ENCODE assay signal across 8 cellular contexts in the genomic region with DNA sequence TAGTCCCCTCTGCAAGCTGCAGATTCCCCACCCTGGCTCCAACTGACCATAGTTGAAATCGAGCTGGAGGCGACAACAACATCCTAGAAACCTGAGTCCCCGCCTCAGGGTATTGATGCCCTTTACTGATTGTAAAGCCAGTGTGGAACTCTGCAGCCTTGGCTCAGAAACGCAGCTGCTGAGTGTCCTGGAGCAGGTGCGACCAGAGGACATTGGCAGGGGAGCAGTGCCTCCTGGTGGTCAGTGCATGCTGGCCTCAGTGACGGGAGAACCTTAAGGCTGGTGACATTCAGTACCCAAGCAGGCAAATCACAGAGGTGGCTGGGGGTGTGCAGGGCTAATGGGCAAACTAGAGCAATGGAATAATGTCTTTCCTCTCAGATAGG. TPM values are rescaled to one million over a fixed set of nuclear protein-coding genes. Genes with fewer than 3 reads are reported as not detected.
A peak's percentile ranks its signal among the peaks of the same experiment; 100 is the strongest.
DNase-seq lines count a peak whose midpoint lies in the region; FAIRE-seq and TF ChIP-seq lines count a peak whose summit lies in the region.

No MANE protein-coding gene starts in this region.

- in situ Hi-C loops in ACHN (cut with HindIII; ENCODE audit: low pct_ligation_motif_present, low pct_unique_long_range_greater_than_20kb, low sequenced_read_pairs): no loop called here

- no peak for DNase-seq in GM12891 (ENCODE audit: insufficient read length, low spot score)
- DNase-seq in NCI-H526 (lab: John Stamatoyannopoulos, UW): peak; percentile 46 to 85
- DNase-seq in activated T-cell treated with anti-CD3 and anti-CD28 coated beads, Interleukin-2, amount 50 U/mL, for 48 hours: peak; percentile 67 to 69
- DNase-seq in cardiac septum (ENCODE audit: low spot score): peak; percentile 85
- DNase-seq in retina: peak; percentile 58
- no peak for DNase-seq in ACHN
- no peak for DNase-seq in HCEC 1CT
- no peak for DNase-seq in DMS153 (lab: John Stamatoyannopoulos, UW)

- peak; percentile 5 for FAIRE-seq in GM12891 (lab: Jason Lieb, UNC)

- intact Hi-C loops in cardiac septum (cut with DNase I): loop anchor here (5.0 kb wide), 1 partner anchor 562 kb away; no protein-coding TSS in a partner anchor

- no peak for TF ChIP-seq POLR2A in GM12891 (IDR thresholded peaks at IDR 0.05; ENCODE audit: low read depth, low read length)

TF ChIP-seq in GM12891, 5 proteins besides CTCF, POLR2A, EP300 and RAD21:
- TF ChIP-seq SPI1 (IDR thresholded peaks at IDR 0.05; ENCODE audit: low read depth, low read length): no peak
- no peak for TF ChIP-seq TAF1 (IDR thresholded peaks at IDR 0.05; ENCODE audit: low read depth, low read length)
- no peak for TF ChIP-seq POLR2AphosphoS5 (IDR thresholded peaks at IDR 0.05; ENCODE audit: low read depth, low read length)
- TF ChIP-seq PAX5 (IDR thresholded peaks at IDR 0.05; ENCODE audit: insufficient read depth, low read length, severe bottlenecking): no peak
- TF ChIP-seq POU2F2 (IDR thresholded peaks at IDR 0.05; ENCODE audit: low read depth, low read length): no peak
TF ChIP-seq in GM12891: peak in this region for 0.

RNA-seq across cellular contexts. Expression of gene ZNF354B, which starts 20.4 kb away (rescaled TPM):
- 1.5 TPM for polyA plus RNA-seq in GM12891 (2012; ENCODE audit: low read depth, missing spikeins)
- 8.2 TPM for total RNA-seq in cardiac septum

RNA-seq across cellular contexts. Expression of gene ZFP2, which starts 56.4 kb away (rescaled TPM):
- 0.06 TPM for polyA plus RNA-seq in GM12891 (2012; ENCODE audit: low read depth, missing spikeins)
- 1.2 TPM for total RNA-seq in cardiac septum

Comparison
In these comparisons a context has a peak if more than half of its experiments do, and no peak if none do; other contexts are left out.
1. DNase-seq: peak in NCI-H526 (2 of 2), activated T-cell treated with anti-CD3 and anti-CD28 coated beads, Interleukin-2, amount 50 U/mL, for 48 hours (2 of 2), cardiac septum (single experiment) and retina (single experiment); none in GM12891 (single experiment), ACHN (single experiment), HCEC 1CT (single experiment) and DMS153 (single experiment).